Comparison of ENCODE assay signal across 22 cellular contexts in the genomic region with DNA sequence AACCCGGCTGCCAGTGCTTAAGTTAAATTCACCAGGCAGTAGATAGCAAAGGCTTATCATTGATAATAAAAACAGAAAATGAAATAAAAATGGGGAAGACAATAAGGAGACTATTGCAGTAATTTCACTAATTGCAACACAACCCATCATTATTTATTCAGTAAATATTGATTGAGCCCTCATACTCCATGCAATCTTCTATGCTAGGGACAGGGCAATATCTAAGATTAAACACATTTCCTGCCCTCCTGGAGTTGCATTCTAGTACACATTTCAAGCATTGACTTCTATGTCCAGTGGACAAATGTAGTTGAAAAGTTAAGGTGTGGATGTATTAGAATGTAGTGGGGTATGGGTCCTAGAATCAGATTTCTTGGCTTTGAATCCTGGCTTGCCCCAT. TPM values are rescaled to one million over a fixed set of nuclear protein-coding genes. Genes with fewer than 3 reads are reported as not detected.
"Had no signal": no experiment of that assay in that cellular context is flagged by ENCODE, and none has a peak within 500 bp of the region (broad histone marks: within the 10 kb centered on the region; RNA-seq: fewer than 3 reads in every experiment).

No MANE protein-coding gene starts in this region.

- FAIRE-seq: K562, RCC 7860 had no signal

- H3K4me3 ChIP-seq: K562, SJSA1, SK-N-MC had no signal

- H3K4me1 Mint-ChIP-seq: IgD-negative memory B cell had no signal

- H3K4me2 ChIP-seq: KMS-11 had no signal

- H3K36me3 Mint-ChIP-seq: IgD-negative memory B cell had no signal

- H3K27ac ChIP-seq: KMS-11, SJSA1, SK-N-MC had no signal

- H3K36me3 ChIP-seq: SJSA1 had no signal

- H3K4me1 ChIP-seq: SJSA1 had no signal

- H3K27ac Mint-ChIP-seq: IgD-negative memory B cell had no signal

- H3K9me3 ChIP-seq: SJSA1 had no signal

- DNase-seq: NCI-H1092, NCI-H1105 treated with DMSO at 0.1 percent for 48 hours, NCI-H1417 treated with DMSO at 0.1 percent for 48 hours, NCI-H146, NCI-H1694 treated with DMSO at 0.1 percent for 48 hours, NCI-H1930, NCI-H2081, NCI-H2107, NCI-H2227 treated with DMSO at 0.1 percent for 48 hours, NCI-H524, NCI-H526 treated with DMSO at 0.1 percent for 48 hours, NCI-H774, Right ventricle myocardium superior, RPMI8226, SIG-M5 had no signal

- ATAC-seq: K562 had no signal

- H3K9ac ChIP-seq: KMS-11 had no signal

RNA-seq across cellular contexts. Expression of gene MEGF10, which starts 12.8 kb away (rescaled TPM):
- total RNA-seq: MCF 10A had no signal
- polyA plus RNA-seq: IgD-negative memory B cell, K562 had no signal
